In genomic region chr11:134516529-134516928, GRCh38 we compare ENCODE assay signal across 1 cellular context.
TF ChIP-seq lines count a peak whose summit lies in the region.

No MANE protein-coding gene starts in this region.

TF ChIP-seq in HepG2, 621 proteins besides CTCF, POLR2A, EP300 and RAD21 (continued from another document):
- TF ChIP-seq CEBPZ (IDR thresholded peaks at IDR 0.05; ENCODE audit: low read length), result no peak
- TF ChIP-seq FLYWCH1 (CRISPR knock-in tag; IDR thresholded peaks at IDR 0.05), result no peak
- no peak for TF ChIP-seq ZNF318 (CRISPR knock-in tag; IDR thresholded peaks at IDR 0.05)
- TF ChIP-seq ZKSCAN8 (CRISPR knock-in tag; IDR thresholded peaks at IDR 0.05; ENCODE audit: borderline replicate concordance), result no peak
- no peak for TF ChIP-seq YY1 (IDR thresholded peaks at IDR 0.05; ENCODE audit: insufficient read depth, insufficient replicate concordance, low read depth, low read length)
- no peak for TF ChIP-seq ZNF569 (CRISPR knock-in tag; IDR thresholded peaks at IDR 0.05; ENCODE audit: borderline replicate concordance)
- TF ChIP-seq SIX1 (CRISPR knock-in tag; IDR thresholded peaks at IDR 0.05; ENCODE audit: borderline replicate concordance), result no peak
- no peak for TF ChIP-seq SP2 (CRISPR knock-in tag; IDR thresholded peaks at IDR 0.05)
- TF ChIP-seq ZNF747 (CRISPR knock-in tag; IDR thresholded peaks at IDR 0.05; ENCODE audit: borderline replicate concordance), result no peak
- TF ChIP-seq JUN (CRISPR knock-in tag; IDR thresholded peaks at IDR 0.05), result no peak
